ENCODE assay signal across 8 cellular contexts in the genomic region with DNA sequence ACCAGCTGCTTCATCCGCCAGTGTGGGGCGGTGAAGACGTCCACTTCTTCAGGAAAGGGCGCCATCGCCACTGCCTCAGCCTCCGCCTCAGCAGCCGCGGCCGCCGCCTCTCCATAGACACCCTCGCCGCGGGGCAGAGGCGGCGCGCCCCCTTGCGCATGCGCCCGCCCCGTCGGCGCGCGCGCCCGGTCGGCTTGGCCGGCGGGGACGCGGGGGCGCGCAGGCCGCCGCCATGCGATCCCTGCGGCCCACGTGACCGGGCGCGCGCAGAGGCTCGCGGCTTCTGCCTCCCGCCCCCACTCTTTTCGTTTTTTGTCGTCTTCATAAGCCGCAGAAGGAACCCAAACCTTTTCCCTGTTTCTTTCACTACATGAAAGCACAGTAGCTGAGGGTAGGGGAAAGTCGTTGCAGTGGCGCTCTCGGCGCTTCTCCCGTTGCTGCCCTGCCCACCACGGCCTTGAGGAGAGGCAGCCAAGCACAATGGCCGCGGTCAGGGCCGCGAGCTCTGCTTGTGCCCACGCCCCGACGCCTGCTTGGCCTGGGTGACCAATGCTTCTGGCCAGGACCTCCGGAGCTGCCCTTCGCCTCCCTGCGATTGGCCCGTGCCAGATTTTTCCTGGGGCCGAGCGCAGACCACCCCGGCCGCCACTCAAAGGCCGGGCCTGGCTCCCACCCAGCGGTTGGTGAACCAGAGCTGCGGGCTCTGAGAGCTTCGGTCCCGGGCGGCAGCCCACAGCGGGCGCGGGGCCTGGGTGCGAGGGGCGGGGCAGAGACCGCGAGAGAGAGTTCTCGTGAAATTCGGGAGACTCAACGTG. TPM values are rescaled to one million over a fixed set of nuclear protein-coding genes. Genes with fewer than 3 reads are reported as not detected.
DNase-seq lines count a peak whose midpoint lies in the region; ATAC-seq, FAIRE-seq and TF ChIP-seq lines count a peak whose summit lies in the region.

A gene with protein sequence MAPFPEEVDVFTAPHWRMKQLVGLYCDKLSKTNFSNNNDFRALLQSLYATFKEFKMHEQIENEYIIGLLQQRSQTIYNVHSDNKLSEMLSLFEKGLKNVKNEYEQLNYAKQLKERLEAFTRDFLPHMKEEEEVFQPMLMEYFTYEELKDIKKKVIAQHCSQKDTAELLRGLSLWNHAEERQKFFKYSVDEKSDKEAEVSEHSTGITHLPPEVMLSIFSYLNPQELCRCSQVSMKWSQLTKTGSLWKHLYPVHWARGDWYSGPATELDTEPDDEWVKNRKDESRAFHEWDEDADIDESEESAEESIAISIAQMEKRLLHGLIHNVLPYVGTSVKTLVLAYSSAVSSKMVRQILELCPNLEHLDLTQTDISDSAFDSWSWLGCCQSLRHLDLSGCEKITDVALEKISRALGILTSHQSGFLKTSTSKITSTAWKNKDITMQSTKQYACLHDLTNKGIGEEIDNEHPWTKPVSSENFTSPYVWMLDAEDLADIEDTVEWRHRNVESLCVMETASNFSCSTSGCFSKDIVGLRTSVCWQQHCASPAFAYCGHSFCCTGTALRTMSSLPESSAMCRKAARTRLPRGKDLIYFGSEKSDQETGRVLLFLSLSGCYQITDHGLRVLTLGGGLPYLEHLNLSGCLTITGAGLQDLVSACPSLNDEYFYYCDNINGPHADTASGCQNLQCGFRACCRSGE (minus strand): TSS at position 135 of the 815 bp plus-strand sequence. CDS start 70 bp downstream, at position 65.

- CTCF ChIA-PET in AG04449 (lab: Yijun Ruan, JAX) = interaction anchor here (0.9 to 1.1 kb wide), 4 partner anchors 11 to 187 kb away, joined by 3 to 4 read pairs (median 3); no protein-coding TSS in a partner anchor

- no peaks in the 10 kb centered on the region for H3K36me3 ChIP-seq in kidney (ENCODE audit: control insufficient read depth in 1 of 2, insufficient read depth in 2 of 2, low read length in 2 of 2)

- POLR2A ChIA-PET in AG04449 (lab: Yijun Ruan, JAX) = interaction anchor here (0.7 to 1.9 kb wide), 3 partner anchors 9 to 31 kb away, joined by 3 to 5 read pairs (median 4); a partner anchor contains a TSS

- peak within 1 kb of the TSS; percentile 84 to 95 for H3K9ac ChIP-seq in kidney (ENCODE audit: low read length in 2 of 2)

- H3K27ac ChIP-seq in kidney (ENCODE audit: low read depth in 2 of 2, low read length in 2 of 2) = peak within 1 kb of the TSS; percentile 100

- DNase-seq in AG04449 (ENCODE audit: low read depth, low spot score) (no peak), NCI-H2171 treated with DMSO at 0.1 percent for 48 hours (lab: John Stamatoyannopoulos, UW) (peak; percentile 55), kidney (peak; percentile 94)
- DNase-seq in activated CD4-positive, CD25-positive, alpha-beta regulatory T cell treated with anti-CD3 and anti-CD28 coated beads, Interleukin-2, amount 50 U/mL, for 16 hours (ENCODE audit: low read depth, low spot score) = peak; percentile 68
- peak; percentile 85 for DNase-seq in central memory CD4-positive, alpha-beta T cell
- peak; percentile 86 for DNase-seq in stimulated activated CD4-positive, alpha-beta T cell treated with anti-CD3 and anti-CD28 coated beads, Interleukin-15, amount 100 ng/mL, for 24 hours

- peak within 1 kb of the TSS; percentile 82 for H3K4me3 ChIP-seq in AG04449 (ENCODE audit: low read depth, low read length)
- H3K4me3 ChIP-seq in kidney (ENCODE audit: low read length in 2 of 2) = peak within 1 kb of the TSS; percentile 82 to 84

- no peak for FAIRE-seq in kidney (lab: Jason Lieb, UNC)

- no peaks in the 10 kb centered on the region for H3K9me3 ChIP-seq in kidney (ENCODE audit: control insufficient read depth in 1 of 2, low read length in 2 of 2)

- TF ChIP-seq CTCF in AG04449 (IDR thresholded peaks at IDR 0.05; ENCODE audit: insufficient read depth, low read length, missing control alignments) = no peak
- TF ChIP-seq CTCF in kidney (IDR thresholded peaks at IDR 0.05; ENCODE audit: borderline replicate concordance, extremely low read depth, insufficient read depth) = no peak

- H3K4me1 ChIP-seq in kidney (ENCODE audit: control insufficient read depth in 1 of 2, insufficient read depth in 1 of 2, low read depth in 1 of 2, low read length in 2 of 2) = peaks cover 9 to 22% of the 10 kb centered on the region in 2 donors

- ATAC-seq in GM18867 (IDR thresholded peaks at IDR 0.05; ENCODE audit: unreplicated experiment) (peak; percentile 73), HG03097 (IDR thresholded peaks at IDR 0.05; ENCODE audit: low FRiP score, unreplicated experiment) (peak; percentile 64)

- intact Hi-C loops in kidney (cut with DNase I) = no loop called here

RNA-seq across cellular contexts. Expression of the gene that starts here (rescaled TPM):
- 95.3 TPM for total RNA-seq in kidney
- 98.4 TPM for polyA plus RNA-seq in kidney (ENCODE audit: insufficient read depth, low read depth, low replicate concordance)
